ENCODE assay signal across 28 cellular contexts in genomic region chr14:67529947-67530935, GRCh38. TPM values are rescaled to one million over a fixed set of nuclear protein-coding genes. Genes with fewer than 3 reads are reported as not detected.
"Had no signal": no experiment of that assay in that cellular context is flagged by ENCODE, and none has a peak within 500 bp of the region (broad histone marks: within the 10 kb centered on the region; RNA-seq: fewer than 3 reads in every experiment).

No MANE protein-coding gene starts in this region.

- DNase-seq: activated CD4-positive, alpha-beta memory T cell treated with anti-CD3 and anti-CD28 coated beads, Interleukin-2, amount 10 ng/mL, durations not matched to agents 7 days and 5 days; activated CD4-positive, alpha-beta T cell treated with anti-CD3 and anti-CD28 coated beads, Interleukin-2, amount 10 ng/mL, durations not matched to agents 7 days and 5 days; activated CD4-positive, CD25-positive, alpha-beta regulatory T cell treated with anti-CD3 and anti-CD28 coated beads, Interleukin-2, amount 50 U/mL, for 72 hours; activated CD8-positive, alpha-beta memory T cell treated with anti-CD3 and anti-CD28 coated beads, Interleukin-2, amount 50 U/mL, for 48 hours; activated gamma-delta T cell; activated naive CD4-positive, alpha-beta T cell treated with anti-CD3 and anti-CD28 coated beads, Interleukin-2, amount 10 ng/mL, durations not matched to agents 7 days and 5 days; activated naive CD8-positive, alpha-beta T cell treated with anti-CD3 and anti-CD28 coated beads, Interleukin-2, amount 10 ng/mL, durations not matched to agents 7 days and 5 days; activated T-cell treated with anti-CD3 and anti-CD28 coated beads, Interleukin-2, amount 50 U/mL, for 24 hours; amniotic stem cell; brain microvascular endothelial cell; effector CD4-positive, alpha-beta T cell; esophagus squamous epithelium; glutamatergic neuron; islet precursor cell; left cardiac atrium; midbrain; naive thymus-derived CD4-positive, alpha-beta T cell; occipital lobe; right cardiac atrium; stimulated activated CD4-positive, alpha-beta T cell treated with anti-CD3 and anti-CD28 coated beads, Interleukin-15, amount 100 ng/mL, for 24 hours; stimulated activated CD4-positive, alpha-beta T cell treated with anti-CD3 and anti-CD28 coated beads, Interleukin-2, amount 100 ng/mL, for 24 hours; stimulated activated naive CD4-positive, alpha-beta T cell; SW 1271; T-helper 9 cell; testis had no signal

- H2AFZ ChIP-seq: neural progenitor cell had no signal

- H3K27ac ChIP-seq: brain microvascular endothelial cell, esophagus squamous epithelium, neural progenitor cell, testis had no signal

- FAIRE-seq: astrocyte, frontal cortex had no signal

- H3K4me2 ChIP-seq: neural progenitor cell had no signal

- H3K9ac ChIP-seq: neural progenitor cell had no signal

- H3K4me1 ChIP-seq: neural progenitor cell, testis had no signal

- H3K36me3 ChIP-seq: brain microvascular endothelial cell, esophagus squamous epithelium, neural progenitor cell had no signal

- H3K4me3 ChIP-seq: esophagus squamous epithelium, neural progenitor cell, testis had no signal

- H3K27me3 ChIP-seq: testis had no signal

- ATAC-seq: left cardiac atrium; naive thymus-derived CD4-positive, alpha-beta T cell; right cardiac atrium had no signal

- H3K9me3 ChIP-seq: esophagus squamous epithelium, testis had no signal

RNA-seq across cellular contexts. Expression of gene PLEKHH1, which starts 2.8 kb away (rescaled TPM):
- polyA plus RNA-seq: naive thymus-derived CD4-positive, alpha-beta T cell had no signal
